Comparison of ENCODE assay signal across 27 cellular contexts in the genomic region with DNA sequence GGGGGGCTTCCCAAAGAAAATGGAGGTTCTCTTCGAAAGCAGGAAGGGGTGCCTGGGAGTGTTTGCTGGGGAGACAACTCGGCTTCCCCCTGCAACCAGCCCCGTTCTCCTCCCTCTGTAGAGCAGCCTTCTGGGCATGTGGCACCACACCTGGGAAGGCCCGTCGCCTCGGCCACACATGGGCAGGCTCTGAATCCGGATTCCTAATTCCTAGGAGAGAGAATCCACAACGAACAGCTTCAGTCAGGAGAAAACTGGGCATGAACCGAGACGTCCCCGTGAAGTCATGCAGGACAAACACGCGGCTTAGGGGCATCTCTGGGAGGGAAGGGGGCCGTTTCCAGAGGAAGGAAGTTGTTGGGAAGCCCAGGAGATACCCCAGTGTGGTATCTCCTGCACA.
"Had no signal": no experiment of that assay in that cellular context is flagged by ENCODE, and none has a peak within 500 bp of the region (broad histone marks: within the 10 kb centered on the region; RNA-seq: fewer than 3 reads in every experiment).

No MANE protein-coding gene starts in this region.

- H3K36me3 ChIP-seq: adrenal gland, ascending aorta, brain microvascular endothelial cell, colonic mucosa had no signal

- H3K4me3 ChIP-seq: adrenal gland, ascending aorta, colonic mucosa had no signal

- DNase-seq: activated CD4-positive, alpha-beta memory T cell treated with anti-CD3 and anti-CD28 coated beads for 36 hours; activated CD4-positive, alpha-beta T cell treated with anti-CD3 and anti-CD28 coated beads for 36 hours; activated CD4-positive, alpha-beta T cell treated with anti-CD3 and anti-CD28 coated beads, Interleukin-2, amount 10 ng/mL, durations not matched to agents 24 days and 14 days; activated CD4-positive, CD25-positive, alpha-beta regulatory T cell; activated CD4-positive, CD25-positive, alpha-beta regulatory T cell treated with anti-CD3 and anti-CD28 coated beads, Interleukin-2, amount 50 U/mL, for 72 hours; activated CD8-positive, alpha-beta memory T cell treated with anti-CD3 and anti-CD28 coated beads, Interleukin-2, amount 10 ng/mL, durations not matched to agents 7 days and 5 days; activated CD8-positive, alpha-beta memory T cell treated with anti-CD3 and anti-CD28 coated beads, Interleukin-2, amount 50 U/mL, for 4 hours; activated CD8-positive, alpha-beta T cell treated with anti-CD3 and anti-CD28 coated beads, Interleukin-2, amount 10 ng/mL, durations not matched to agents 7 days and 5 days; activated effector memory CD4-positive, alpha-beta T cell treated with anti-CD3 and anti-CD28 coated beads, Interleukin-2, amount 50 U/mL, for 16 hours; activated naive CD4-positive, alpha-beta T cell treated with anti-CD3 and anti-CD28 coated beads for 36 hours; activated naive CD8-positive, alpha-beta T cell treated with anti-CD3 and anti-CD28 coated beads for 36 hours; activated naive CD8-positive, alpha-beta T cell treated with anti-CD3 and anti-CD28 coated beads, Interleukin-2, amount 50 U/mL, for 24 hours; activated T-cell treated with anti-CD3 and anti-CD28 coated beads, Interleukin-2, amount 50 U/mL, for 1 hour; activated T-cell treated with anti-CD3 and anti-CD28 coated beads, Interleukin-2, amount 50 U/mL, for 48 hours; adrenal gland; amygdala; brain microvascular endothelial cell; caudate nucleus; colonic mucosa; effector memory CD4-positive, alpha-beta T cell; endodermal cell; foreskin fibroblast; head of caudate nucleus; T-helper 1 cell; T-helper 17 cell; T1000 had no signal

- H3K9me3 ChIP-seq: adrenal gland, ascending aorta, colonic mucosa had no signal

- ATAC-seq: activated CD4-positive, alpha-beta T cell treated with anti-CD3 and anti-CD28 coated beads for 36 hours; activated CD8-positive, alpha-beta memory T cell treated with anti-CD3 and anti-CD28 coated beads, Interleukin-2, amount 10 ng/mL, durations not matched to agents 7 days and 5 days; activated CD8-positive, alpha-beta T cell treated with anti-CD3 and anti-CD28 coated beads, Interleukin-2, amount 10 ng/mL, durations not matched to agents 7 days and 5 days; activated naive CD8-positive, alpha-beta T cell treated with anti-CD3 and anti-CD28 coated beads, Interleukin-2, amount 50 U/mL, for 24 hours; T-helper 17 cell had no signal

- H3K4me1 ChIP-seq: adrenal gland, ascending aorta, colonic mucosa had no signal

- H3K27ac ChIP-seq: adrenal gland, ascending aorta, brain microvascular endothelial cell, colonic mucosa had no signal

- H3K27me3 ChIP-seq: adrenal gland, ascending aorta, brain microvascular endothelial cell, colonic mucosa had no signal
